ENCODE assay signal across 1 cellular context in genomic region chr15:84947947-84948830, GRCh38.
TF ChIP-seq lines count a peak whose summit lies in the region.

No MANE protein-coding gene starts in this region.

TF ChIP-seq in GM23338, 12 proteins besides CTCF, POLR2A, EP300 and RAD21 (continued from another document):
- TF ChIP-seq ZNF462 (CRISPR knock-in tag; IDR thresholded peaks at IDR 0.05), result no peak
- TF ChIP-seq ZNF114 (CRISPR knock-in tag; IDR thresholded peaks at IDR 0.05), result no peak
- TF ChIP-seq POLR2AphosphoS5 (IDR thresholded peaks at IDR 0.05; ENCODE audit: low read depth), result no peak
TF ChIP-seq in GM23338: peak in this region for 0.
